ENCODE assay signal across 1 cellular context in genomic region chr19:16522559-16523377, GRCh38.
TF ChIP-seq lines count a peak whose summit lies in the region.

No MANE protein-coding gene starts in this region.

TF ChIP-seq in GM12878, 131 proteins besides CTCF, POLR2A, EP300 and RAD21:
- TF ChIP-seq SPI1 (IDR thresholded peaks at IDR 0.05; ENCODE audit: borderline replicate concordance, insufficient read depth, low read depth, low read length) (no peak), ZBTB33 (IDR thresholded peaks at IDR 0.05) (no peak), GATAD2B (conservative IDR thresholded peaks at IDR 0.05; ENCODE audit: low read depth) (no peak), TCF12 (IDR thresholded peaks at IDR 0.05; ENCODE audit: low read depth, low read length) (no peak), RFX5 (IDR thresholded peaks at IDR 0.05; ENCODE audit: low read depth, low read length) (no peak), SIX5 (IDR thresholded peaks at IDR 0.05; ENCODE audit: low read depth, low read length, severe bottlenecking) (no peak), JUND (IDR thresholded peaks at IDR 0.05; ENCODE audit: low read depth, low read length) (no peak), HSF1 (IDR thresholded peaks at IDR 0.05; ENCODE audit: low read depth, low read length) (no peak), SIN3A (IDR thresholded peaks at IDR 0.05; ENCODE audit: low read depth, low read length) (no peak), HDGF (IDR thresholded peaks at IDR 0.05) (no peak), ESRRA (IDR thresholded peaks at IDR 0.05; ENCODE audit: low read length) (no peak), ZBTB4 (CRISPR knock-in tag; IDR thresholded peaks at IDR 0.05) (no peak), MAX (IDR thresholded peaks at IDR 0.05; ENCODE audit: low read depth, low read length) (no peak), CREB1 (IDR thresholded peaks at IDR 0.05; ENCODE audit: low read depth) (no peak), MTA2 (IDR thresholded peaks at IDR 0.05; ENCODE audit: low read depth) (no peak), NR2C1 (IDR thresholded peaks at IDR 0.05) (no peak), BACH1 (IDR thresholded peaks at IDR 0.05; ENCODE audit: borderline replicate concordance) (no peak), NR2F1 (conservative IDR thresholded peaks at IDR 0.05) (no peak), IRF3 (IDR thresholded peaks at IDR 0.05) (no peak), YBX1 (IDR thresholded peaks at IDR 0.05) (no peak)
